Comparison of ENCODE assay signal across 13 cellular contexts in genomic region chrX:43741843-43742573, GRCh38.
DNase-seq lines count a peak whose midpoint lies in the region; TF ChIP-seq lines count a peak whose summit lies in the region.
"Had no signal": no experiment of that assay in that cellular context is flagged by ENCODE, and none has a peak within 500 bp of the region (broad histone marks: within the 10 kb centered on the region; RNA-seq: fewer than 3 reads in every experiment).

No MANE protein-coding gene starts in this region.

- H3K9me3 ChIP-seq in right atrium auricular region, result no peaks in the 10 kb centered on the region
- H3K9me3 ChIP-seq in subcutaneous abdominal adipose tissue (ENCODE audit: control insufficient read depth in 5 of 5, low read length in 5 of 5), result peaks cover 0 to 2% (median 0%) of the 10 kb centered on the region in 5 donors

- H3K9ac ChIP-seq in subcutaneous abdominal adipose tissue (ENCODE audit: low read length in 5 of 5), result peak overlapping the region in 1 of 5 donors; percentile 2

- H3K36me3 ChIP-seq in right atrium auricular region, result peaks cover 16% of the 10 kb centered on the region
- H3K36me3 ChIP-seq in subcutaneous abdominal adipose tissue (ENCODE audit: control insufficient read depth in 5 of 5, insufficient read depth in 5 of 5, low read length in 5 of 5), result peaks cover 5 to 28% (median 11%) of the 10 kb centered on the region in 5 donors

- no peak for TF ChIP-seq CTCF in coronary artery (IDR thresholded peaks at IDR 0.05)
- TF ChIP-seq CTCF in right atrium auricular region (IDR thresholded peaks at IDR 0.05), result no peak

- H3K4me1 ChIP-seq in right atrium auricular region, result peaks cover 0 to 15% of the 10 kb centered on the region in 2 donors
- H3K4me1 ChIP-seq in subcutaneous abdominal adipose tissue (ENCODE audit: control insufficient read depth in 5 of 5, insufficient read depth in 5 of 5, low read length in 5 of 5), result peaks cover 2 to 30% (median 28%) of the 10 kb centered on the region in 5 donors

- H3K27me3 ChIP-seq in right atrium auricular region (no peaks in the 10 kb centered on the region), subcutaneous abdominal adipose tissue (ENCODE audit: control insufficient read depth in 5 of 5, insufficient read depth in 4 of 5, low read length in 5 of 5) (peaks cover 0 to 11% (median 4%) of the 10 kb centered on the region in 5 donors)

- H3K27ac ChIP-seq in coronary artery (peak overlapping the region in 1 of 2 donors; percentile 76), right atrium auricular region (peak overlapping the region; percentile 61 to 66), subcutaneous abdominal adipose tissue (ENCODE audit: low read depth, low read length) (peak overlapping the region; percentile 75)

- peak overlapping the region; percentile 7 for H3K4me3 ChIP-seq in coronary artery
- H3K4me3 ChIP-seq in right atrium auricular region, result no peak overlapping the region
- H3K4me3 ChIP-seq in subcutaneous abdominal adipose tissue (ENCODE audit: low read depth in 1 of 5, low read length in 5 of 5), result no peak overlapping the region

- DNase-seq in LHCN-M2 (ENCODE audit: low read depth), result peak; percentile 46
- DNase-seq in coronary artery (ENCODE audit: low spot score), result no peak
- no peak for DNase-seq in right atrium auricular region (ENCODE audit: low spot score)
- no peak for DNase-seq in NCI-H1930 (lab: John Stamatoyannopoulos, UW)
- DNase-seq in stimulated activated CD4-positive, alpha-beta T cell treated with anti-CD3 and anti-CD28 coated beads, Interleukin-15, amount 100 ng/mL, for 24 hours, result no peak
- DNase-seq in SKM-1 treated with dmso at 0.1 percent for 144 hours (lab: John Stamatoyannopoulos, UW; ENCODE audit: unreplicated experiment), result no peak
- no peak for DNase-seq in COR-L47 (lab: John Stamatoyannopoulos, UW)
- DNase-seq: activated naive CD8-positive, alpha-beta T cell treated with anti-CD3 and anti-CD28 coated beads, Interleukin-2, amount 10 ng/mL, durations not matched to agents 7 days and 5 days; effector memory CD4-positive, alpha-beta T cell; NCI-H1417 treated with DMSO at 0.1 percent for 48 hours; NCI-H526; RPMI8226 had no signal
